Comparison of ENCODE assay signal across 27 cellular contexts in genomic region chr20:8652396-8652795, GRCh38.
"Had no signal": no experiment of that assay in that cellular context is flagged by ENCODE, and none has a peak within 500 bp of the region (broad histone marks: within the 10 kb centered on the region; RNA-seq: fewer than 3 reads in every experiment).

No MANE protein-coding gene starts in this region.

- H3K27ac Mint-ChIP-seq: activated CD8-positive, alpha-beta memory T cell treated with anti-CD3 and anti-CD28 coated beads, Interleukin-2, amount 10 ng/mL, durations not matched to agents 7 days and 5 days; activated naive CD4-positive, alpha-beta T cell treated with anti-CD3 and anti-CD28 coated beads, Interleukin-2, amount 50 U/mL, for 24 hours; activated T-cell treated with anti-CD3 and anti-CD28 coated beads, Interleukin-2, amount 50 U/mL, for 24 hours; activated T-helper 1 cell treated with anti-CD3 and anti-CD28 coated beads, Interleukin-12 subunit alpha, Interleukin-12 subunit beta, Interleukin-2, Interleukin-4 antibody, amounts not matched to agents 30 ng/mL and 10 ng/mL and 1 ng/mL, durations not matched to agents 14 hours and 24 hours and 36 hours; T-helper 17 cell; WTC11 had no signal

- H3K36me3 ChIP-seq: ascending aorta, SJCRH30 had no signal

- H3K36me3 Mint-ChIP-seq: activated CD8-positive, alpha-beta memory T cell treated with anti-CD3 and anti-CD28 coated beads, Interleukin-2, amount 10 ng/mL, durations not matched to agents 7 days and 5 days; activated naive CD4-positive, alpha-beta T cell treated with anti-CD3 and anti-CD28 coated beads, Interleukin-2, amount 50 U/mL, for 24 hours had no signal

- H3K4me3 Mint-ChIP-seq: activated CD8-positive, alpha-beta memory T cell treated with anti-CD3 and anti-CD28 coated beads, Interleukin-2, amount 10 ng/mL, durations not matched to agents 7 days and 5 days; activated naive CD4-positive, alpha-beta T cell treated with anti-CD3 and anti-CD28 coated beads, Interleukin-2, amount 50 U/mL, for 24 hours; activated T-cell treated with anti-CD3 and anti-CD28 coated beads, Interleukin-2, amount 50 U/mL, for 24 hours; activated T-helper 1 cell treated with anti-CD3 and anti-CD28 coated beads, Interleukin-12 subunit alpha, Interleukin-12 subunit beta, Interleukin-2, Interleukin-4 antibody, amounts not matched to agents 30 ng/mL and 10 ng/mL and 1 ng/mL, durations not matched to agents 14 hours and 24 hours and 36 hours; central memory CD8-positive, alpha-beta T cell; T-helper 17 cell; WTC11 had no signal

- H3K27me3 Mint-ChIP-seq: activated CD8-positive, alpha-beta memory T cell treated with anti-CD3 and anti-CD28 coated beads, Interleukin-2, amount 10 ng/mL, durations not matched to agents 7 days and 5 days; activated naive CD4-positive, alpha-beta T cell treated with anti-CD3 and anti-CD28 coated beads, Interleukin-2, amount 50 U/mL, for 24 hours; activated T-cell treated with anti-CD3 and anti-CD28 coated beads, Interleukin-2, amount 50 U/mL, for 24 hours; brain; central memory CD8-positive, alpha-beta T cell; T-helper 17 cell had no signal

- H3K4me1 ChIP-seq: ascending aorta, SJCRH30 had no signal

- ATAC-seq: activated CD8-positive, alpha-beta memory T cell treated with anti-CD3 and anti-CD28 coated beads, Interleukin-2, amount 10 ng/mL, durations not matched to agents 7 days and 5 days; Panc1; T-helper 17 cell; WTC11 had no signal

- H3K4me1 Mint-ChIP-seq: activated naive CD4-positive, alpha-beta T cell treated with anti-CD3 and anti-CD28 coated beads, Interleukin-2, amount 50 U/mL, for 24 hours; central memory CD8-positive, alpha-beta T cell; WTC11 had no signal

- H3K27ac ChIP-seq: ascending aorta, SJCRH30 had no signal

- H3K9me3 ChIP-seq: ascending aorta, SJCRH30 had no signal

- H3K27me3 ChIP-seq: ascending aorta, SJCRH30 had no signal

- H3K4me3 ChIP-seq: ascending aorta, SJCRH30 had no signal

- H3K9me3 Mint-ChIP-seq: activated naive CD4-positive, alpha-beta T cell treated with anti-CD3 and anti-CD28 coated beads, Interleukin-2, amount 50 U/mL, for 24 hours; activated T-cell treated with anti-CD3 and anti-CD28 coated beads, Interleukin-2, amount 50 U/mL, for 24 hours; activated T-helper 1 cell treated with anti-CD3 and anti-CD28 coated beads, Interleukin-12 subunit alpha, Interleukin-12 subunit beta, Interleukin-2, Interleukin-4 antibody, amounts not matched to agents 30 ng/mL and 10 ng/mL and 1 ng/mL, durations not matched to agents 14 hours and 24 hours and 36 hours; central memory CD8-positive, alpha-beta T cell had no signal

- DNase-seq: activated CD4-positive, alpha-beta T cell treated with anti-CD3 and anti-CD28 coated beads for 48 hours; activated CD4-positive, alpha-beta T cell treated with anti-CD3 and anti-CD28 coated beads, Interleukin-2, amount 50 U/mL, for 48 hours; activated CD4-positive, CD25-positive, alpha-beta regulatory T cell treated with anti-CD3 and anti-CD28 coated beads, Interleukin-2, amount 50 U/mL, for 72 hours; activated CD8-positive, alpha-beta memory T cell treated with anti-CD3 and anti-CD28 coated beads, Interleukin-2, amount 10 ng/mL, durations not matched to agents 7 days and 5 days; activated effector memory CD4-positive, alpha-beta T cell treated with Interleukin-2 at 50 U/mL for 16 hours; activated naive CD4-positive, alpha-beta T cell; activated T-cell treated with anti-CD3 and anti-CD28 coated beads, Interleukin-2, amount 50 U/mL, for 24 hours; KG1; NCI-H1092; NCI-H1930; NCI-H446; NCI-H524; NCI-H774; NK-92 treated with Interleukin-12 subunit alpha and Interleukin-12 subunit beta, amount 100 ng/mL, for 24 hours; OCI-M1; Right ventricle myocardium superior; RPMI8226; SJCRH30; T-helper 17 cell; T-helper 9 cell had no signal
